Comparison of ENCODE assay signal across 1 cellular context in the genomic region with DNA sequence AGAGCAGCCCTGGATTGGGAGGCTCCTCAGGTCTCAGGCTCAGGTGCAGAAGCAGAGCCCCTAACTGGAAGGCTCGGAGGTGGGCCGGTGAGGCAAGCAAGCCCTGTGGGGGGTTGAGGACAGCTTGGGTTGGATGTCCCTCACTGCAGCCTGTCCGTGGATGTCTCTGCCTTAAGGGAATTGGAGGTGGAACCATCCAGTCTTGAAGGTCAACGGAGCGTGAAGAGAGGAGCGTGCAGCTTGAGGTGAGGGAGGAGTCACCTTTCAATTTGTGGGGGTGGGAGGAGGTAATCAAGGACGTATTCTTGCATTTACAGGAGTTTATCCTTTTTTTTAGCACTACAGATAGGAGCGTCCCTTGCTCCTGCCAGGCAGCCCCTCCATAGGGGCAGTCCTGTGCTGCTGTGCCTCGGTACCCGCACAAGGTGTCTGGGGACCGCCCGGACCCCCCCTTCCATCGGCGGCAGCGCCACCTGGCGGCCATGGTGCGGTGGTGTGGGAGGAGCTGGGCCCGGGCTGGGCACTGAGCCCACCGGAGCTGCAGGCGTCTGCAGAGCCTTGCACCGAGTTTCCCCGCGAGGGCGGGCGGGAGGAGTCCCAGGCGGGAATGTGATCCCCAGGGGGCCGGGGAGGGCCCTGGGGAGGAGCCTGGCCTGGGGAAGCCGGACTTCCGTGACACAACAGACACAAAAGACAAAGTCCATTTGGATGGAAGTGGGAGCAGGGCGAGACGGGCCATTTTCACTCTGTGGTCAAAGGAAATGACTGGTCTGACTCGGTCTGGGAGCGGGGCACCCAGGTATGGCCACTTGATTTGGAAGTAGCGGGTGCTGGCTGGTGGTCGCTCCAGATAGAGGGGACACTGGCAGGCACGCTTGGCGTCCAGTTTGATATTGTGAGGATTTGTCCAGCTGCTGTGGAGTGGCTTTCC.
TF ChIP-seq lines count a peak whose summit lies in the region.

No MANE protein-coding gene starts in this region.

TF ChIP-seq in HepG2, 621 proteins besides CTCF, POLR2A, EP300 and RAD21 (continued from another document):
- TF ChIP-seq, protein P1, sequence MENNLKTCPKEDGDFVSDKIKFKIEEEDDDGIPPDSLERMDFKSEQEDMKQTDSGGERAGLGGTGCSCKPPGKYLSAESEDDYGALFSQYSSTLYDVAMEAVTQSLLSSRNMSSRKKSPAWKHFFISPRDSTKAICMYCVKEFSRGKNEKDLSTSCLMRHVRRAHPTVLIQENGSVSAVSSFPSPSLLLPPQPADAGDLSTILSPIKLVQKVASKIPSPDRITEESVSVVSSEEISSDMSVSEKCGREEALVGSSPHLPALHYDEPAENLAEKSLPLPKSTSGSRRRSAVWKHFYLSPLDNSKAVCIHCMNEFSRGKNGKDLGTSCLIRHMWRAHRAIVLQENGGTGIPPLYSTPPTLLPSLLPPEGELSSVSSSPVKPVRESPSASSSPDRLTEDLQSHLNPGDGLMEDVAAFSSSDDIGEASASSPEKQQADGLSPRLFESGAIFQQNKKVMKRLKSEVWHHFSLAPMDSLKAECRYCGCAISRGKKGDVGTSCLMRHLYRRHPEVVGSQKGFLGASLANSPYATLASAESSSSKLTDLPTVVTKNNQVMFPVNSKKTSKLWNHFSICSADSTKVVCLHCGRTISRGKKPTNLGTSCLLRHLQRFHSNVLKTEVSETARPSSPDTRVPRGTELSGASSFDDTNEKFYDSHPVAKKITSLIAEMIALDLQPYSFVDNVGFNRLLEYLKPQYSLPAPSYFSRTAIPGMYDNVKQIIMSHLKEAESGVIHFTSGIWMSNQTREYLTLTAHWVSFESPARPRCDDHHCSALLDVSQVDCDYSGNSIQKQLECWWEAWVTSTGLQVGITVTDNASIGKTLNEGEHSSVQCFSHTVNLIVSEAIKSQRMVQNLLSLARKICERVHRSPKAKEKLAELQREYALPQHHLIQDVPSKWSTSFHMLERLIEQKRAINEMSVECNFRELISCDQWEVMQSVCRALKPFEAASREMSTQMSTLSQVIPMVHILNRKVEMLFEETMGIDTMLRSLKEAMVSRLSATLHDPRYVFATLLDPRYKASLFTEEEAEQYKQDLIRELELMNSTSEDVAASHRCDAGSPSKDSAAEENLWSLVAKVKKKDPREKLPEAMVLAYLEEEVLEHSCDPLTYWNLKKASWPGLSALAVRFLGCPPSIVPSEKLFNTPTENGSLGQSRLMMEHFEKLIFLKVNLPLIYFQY (CRISPR knock-in tag; IDR thresholded peaks at IDR 0.05; ENCODE audit: borderline replicate concordance): peak; percentile 87; the same call in 1 of the 2 replicates
- TF ChIP-seq ZNF44 (CRISPR knock-in tag; IDR thresholded peaks at IDR 0.05) (no peak), AKAP8 (CRISPR knock-in tag; IDR thresholded peaks at IDR 0.05) (no peak), RFXAP (CRISPR knock-in tag; IDR thresholded peaks at IDR 0.05; ENCODE audit: borderline replicate concordance) (peak; percentile 90), ZNF337 (CRISPR knock-in tag; IDR thresholded peaks at IDR 0.05; ENCODE audit: borderline replicate concordance, low read depth) (no peak), TAF1 (CRISPR knock-in tag; IDR thresholded peaks at IDR 0.05) (peak; percentile 97), SP140L (CRISPR knock-in tag; IDR thresholded peaks at IDR 0.05; ENCODE audit: borderline replicate concordance) (no peak), SETDB1 (CRISPR knock-in tag; IDR thresholded peaks at IDR 0.05; ENCODE audit: borderline replicate concordance) (no peak), EZH2 (conservative IDR thresholded peaks at IDR 0.05; ENCODE audit: low read depth, low read length) (peak; percentile 95), NFRKB (IDR thresholded peaks at IDR 0.05) (no peak), ZNF619 (CRISPR knock-in tag; IDR thresholded peaks at IDR 0.05) (no peak), PLRG1 (conservative IDR thresholded peaks at IDR 0.05) (no peak), ATF7 (IDR thresholded peaks at IDR 0.05) (no peak), ATF7 (CRISPR knock-in tag; IDR thresholded peaks at IDR 0.05) (0 out of 2 replicates have a peak, but pooled peaks have one; percentile 64), ZNF788 (CRISPR knock-in tag; IDR thresholded peaks at IDR 0.05; ENCODE audit: borderline replicate concordance) (peak; percentile 96; the same call in 1 of the 2 replicates), ZNF713 (CRISPR knock-in tag; IDR thresholded peaks at IDR 0.05) (0 out of 2 replicates have a peak, but pooled peaks have one; percentile 64), POLR2AphosphoS5 (IDR thresholded peaks at IDR 0.05; ENCODE audit: low read depth, low read length) (peak; percentile 95), ARNTL (CRISPR knock-in tag; IDR thresholded peaks at IDR 0.05) (peak; percentile 70; the same call in 1 of the 2 replicates), THYN1 (CRISPR knock-in tag; IDR thresholded peaks at IDR 0.05; ENCODE audit: borderline replicate concordance, low read depth) (no peak), POGZ (CRISPR knock-in tag; IDR thresholded peaks at IDR 0.05) (peak; percentile 74), SMYD3 (CRISPR knock-in tag; IDR thresholded peaks at IDR 0.05) (no peak)
- TF ChIP-seq, protein P2, sequence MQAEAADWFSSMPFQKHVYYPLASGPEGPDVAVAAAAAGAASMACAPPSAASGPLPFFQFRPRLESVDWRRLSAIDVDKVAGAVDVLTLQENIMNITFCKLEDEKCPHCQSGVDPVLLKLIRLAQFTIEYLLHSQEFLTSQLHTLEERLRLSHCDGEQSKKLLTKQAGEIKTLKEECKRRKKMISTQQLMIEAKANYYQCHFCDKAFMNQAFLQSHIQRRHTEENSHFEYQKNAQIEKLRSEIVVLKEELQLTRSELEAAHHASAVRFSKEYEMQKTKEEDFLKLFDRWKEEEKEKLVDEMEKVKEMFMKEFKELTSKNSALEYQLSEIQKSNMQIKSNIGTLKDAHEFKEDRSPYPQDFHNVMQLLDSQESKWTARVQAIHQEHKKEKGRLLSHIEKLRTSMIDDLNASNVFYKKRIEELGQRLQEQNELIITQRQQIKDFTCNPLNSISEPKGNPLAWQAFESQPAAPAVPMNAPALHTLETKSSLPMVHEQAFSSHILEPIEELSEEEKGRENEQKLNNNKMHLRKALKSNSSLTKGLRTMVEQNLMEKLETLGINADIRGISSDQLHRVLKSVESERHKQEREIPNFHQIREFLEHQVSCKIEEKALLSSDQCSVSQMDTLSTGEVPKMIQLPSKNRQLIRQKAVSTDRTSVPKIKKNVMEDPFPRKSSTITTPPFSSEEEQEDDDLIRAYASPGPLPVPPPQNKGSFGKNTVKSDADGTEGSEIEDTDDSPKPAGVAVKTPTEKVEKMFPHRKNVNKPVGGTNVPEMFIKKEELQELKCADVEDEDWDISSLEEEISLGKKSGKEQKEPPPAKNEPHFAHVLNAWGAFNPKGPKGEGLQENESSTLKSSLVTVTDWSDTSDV (CRISPR knock-in tag; IDR thresholded peaks at IDR 0.05): no peak
- TF ChIP-seq, protein P3, sequence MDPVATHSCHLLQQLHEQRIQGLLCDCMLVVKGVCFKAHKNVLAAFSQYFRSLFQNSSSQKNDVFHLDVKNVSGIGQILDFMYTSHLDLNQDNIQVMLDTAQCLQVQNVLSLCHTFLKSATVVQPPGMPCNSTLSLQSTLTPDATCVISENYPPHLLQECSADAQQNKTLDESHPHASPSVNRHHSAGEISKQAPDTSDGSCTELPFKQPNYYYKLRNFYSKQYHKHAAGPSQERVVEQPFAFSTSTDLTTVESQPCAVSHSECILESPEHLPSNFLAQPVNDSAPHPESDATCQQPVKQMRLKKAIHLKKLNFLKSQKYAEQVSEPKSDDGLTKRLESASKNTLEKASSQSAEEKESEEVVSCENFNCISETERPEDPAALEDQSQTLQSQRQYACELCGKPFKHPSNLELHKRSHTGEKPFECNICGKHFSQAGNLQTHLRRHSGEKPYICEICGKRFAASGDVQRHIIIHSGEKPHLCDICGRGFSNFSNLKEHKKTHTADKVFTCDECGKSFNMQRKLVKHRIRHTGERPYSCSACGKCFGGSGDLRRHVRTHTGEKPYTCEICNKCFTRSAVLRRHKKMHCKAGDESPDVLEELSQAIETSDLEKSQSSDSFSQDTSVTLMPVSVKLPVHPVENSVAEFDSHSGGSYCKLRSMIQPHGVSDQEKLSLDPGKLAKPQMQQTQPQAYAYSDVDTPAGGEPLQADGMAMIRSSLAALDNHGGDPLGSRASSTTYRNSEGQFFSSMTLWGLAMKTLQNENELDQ (CRISPR knock-in tag; IDR thresholded peaks at IDR 0.05; ENCODE audit: borderline replicate concordance): no peak
- TF ChIP-seq, protein P4, sequence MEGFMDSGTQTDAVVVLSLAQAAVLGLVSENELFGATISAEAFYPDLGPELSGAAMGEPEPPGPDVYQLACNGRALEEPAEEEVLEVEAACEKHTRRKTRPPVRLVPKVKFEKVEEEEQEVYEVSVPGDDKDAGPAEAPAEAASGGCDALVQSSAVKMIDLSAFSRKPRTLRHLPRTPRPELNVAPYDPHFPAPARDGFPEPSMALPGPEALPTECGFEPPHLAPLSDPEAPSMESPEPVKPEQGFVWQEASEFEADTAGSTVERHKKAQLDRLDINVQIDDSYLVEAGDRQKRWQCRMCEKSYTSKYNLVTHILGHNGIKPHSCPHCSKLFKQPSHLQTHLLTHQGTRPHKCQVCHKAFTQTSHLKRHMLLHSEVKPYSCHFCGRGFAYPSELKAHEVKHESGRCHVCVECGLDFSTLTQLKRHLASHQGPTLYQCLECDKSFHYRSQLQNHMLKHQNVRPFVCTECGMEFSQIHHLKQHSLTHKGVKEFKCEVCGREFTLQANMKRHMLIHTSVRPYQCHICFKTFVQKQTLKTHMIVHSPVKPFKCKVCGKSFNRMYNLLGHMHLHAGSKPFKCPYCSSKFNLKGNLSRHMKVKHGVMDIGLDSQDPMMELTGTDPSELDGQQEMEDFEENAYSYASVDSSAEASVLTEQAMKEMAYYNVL (CRISPR knock-in tag; IDR thresholded peaks at IDR 0.05; ENCODE audit: borderline replicate concordance): no peak
- TF ChIP-seq, protein P5, sequence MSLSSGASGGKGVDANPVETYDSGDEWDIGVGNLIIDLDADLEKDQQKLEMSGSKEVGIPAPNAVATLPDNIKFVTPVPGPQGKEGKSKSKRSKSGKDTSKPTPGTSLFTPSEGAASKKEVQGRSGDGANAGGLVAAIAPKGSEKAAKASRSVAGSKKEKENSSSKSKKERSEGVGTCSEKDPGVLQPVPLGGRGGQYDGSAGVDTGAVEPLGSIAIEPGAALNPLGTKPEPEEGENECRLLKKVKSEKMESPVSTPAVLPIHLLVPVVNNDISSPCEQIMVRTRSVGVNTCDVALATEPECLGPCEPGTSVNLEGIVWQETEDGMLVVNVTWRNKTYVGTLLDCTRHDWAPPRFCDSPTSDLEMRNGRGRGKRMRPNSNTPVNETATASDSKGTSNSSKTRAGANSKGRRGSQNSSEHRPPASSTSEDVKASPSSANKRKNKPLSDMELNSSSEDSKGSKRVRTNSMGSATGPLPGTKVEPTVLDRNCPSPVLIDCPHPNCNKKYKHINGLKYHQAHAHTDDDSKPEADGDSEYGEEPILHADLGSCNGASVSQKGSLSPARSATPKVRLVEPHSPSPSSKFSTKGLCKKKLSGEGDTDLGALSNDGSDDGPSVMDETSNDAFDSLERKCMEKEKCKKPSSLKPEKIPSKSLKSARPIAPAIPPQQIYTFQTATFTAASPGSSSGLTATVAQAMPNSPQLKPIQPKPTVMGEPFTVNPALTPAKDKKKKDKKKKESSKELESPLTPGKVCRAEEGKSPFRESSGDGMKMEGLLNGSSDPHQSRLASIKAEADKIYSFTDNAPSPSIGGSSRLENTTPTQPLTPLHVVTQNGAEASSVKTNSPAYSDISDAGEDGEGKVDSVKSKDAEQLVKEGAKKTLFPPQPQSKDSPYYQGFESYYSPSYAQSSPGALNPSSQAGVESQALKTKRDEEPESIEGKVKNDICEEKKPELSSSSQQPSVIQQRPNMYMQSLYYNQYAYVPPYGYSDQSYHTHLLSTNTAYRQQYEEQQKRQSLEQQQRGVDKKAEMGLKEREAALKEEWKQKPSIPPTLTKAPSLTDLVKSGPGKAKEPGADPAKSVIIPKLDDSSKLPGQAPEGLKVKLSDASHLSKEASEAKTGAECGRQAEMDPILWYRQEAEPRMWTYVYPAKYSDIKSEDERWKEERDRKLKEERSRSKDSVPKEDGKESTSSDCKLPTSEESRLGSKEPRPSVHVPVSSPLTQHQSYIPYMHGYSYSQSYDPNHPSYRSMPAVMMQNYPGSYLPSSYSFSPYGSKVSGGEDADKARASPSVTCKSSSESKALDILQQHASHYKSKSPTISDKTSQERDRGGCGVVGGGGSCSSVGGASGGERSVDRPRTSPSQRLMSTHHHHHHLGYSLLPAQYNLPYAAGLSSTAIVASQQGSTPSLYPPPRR (CRISPR knock-in tag; IDR thresholded peaks at IDR 0.05; ENCODE audit: borderline replicate concordance): peak; percentile 56; the same call in 1 of the 2 replicates
